ENCODE assay signal across 35 cellular contexts in the genomic region with DNA sequence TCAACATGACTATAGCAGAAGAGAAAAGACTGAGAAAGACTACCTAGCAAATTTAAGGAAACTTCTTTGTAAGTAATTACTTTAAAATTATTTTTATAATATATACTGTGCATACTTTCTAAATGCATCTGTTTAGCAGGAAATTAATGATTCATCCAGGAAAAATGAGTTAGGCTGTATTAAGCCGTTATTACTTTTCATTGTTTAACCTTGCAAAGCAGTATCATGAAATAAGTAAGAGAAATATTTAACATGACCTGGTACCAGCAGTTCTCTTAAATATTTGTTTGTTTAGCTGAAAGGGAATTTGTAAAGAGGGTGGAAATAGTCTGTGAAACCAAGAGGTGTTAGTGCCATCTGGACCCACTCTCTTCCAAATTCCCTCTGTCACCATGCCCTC.
A peak's percentile ranks its signal among the peaks of the same experiment; 100 is the strongest.
DNase-seq lines count a peak whose midpoint lies in the region; ATAC-seq, FAIRE-seq and TF ChIP-seq lines count a peak whose summit lies in the region.
"Had no signal": no experiment of that assay in that cellular context is flagged by ENCODE, and none has a peak within 500 bp of the region (broad histone marks: within the 10 kb centered on the region; RNA-seq: fewer than 3 reads in every experiment).

No MANE protein-coding gene starts in this region.

- no peak overlapping the region for H3K9ac ChIP-seq in GM23248
- H3K9ac ChIP-seq in SK-N-SH: no peak overlapping the region
- H3K9ac ChIP-seq in endothelial cell of umbilical vein (replicated peaks; ENCODE audit: extremely low read depth, insufficient read depth, low read length): peak overlapping the region; percentile 14

- peaks cover 3% of the 10 kb centered on the region for H3K9me3 Mint-ChIP-seq in activated CD4-positive, alpha-beta T cell treated with anti-CD3 and anti-CD28 coated beads for 36 hours (ENCODE audit: low read depth)
- H3K9me3 Mint-ChIP-seq: activated CD4-positive, alpha-beta memory T cell treated with anti-CD3 and anti-CD28 coated beads, Interleukin-2, amount 10 ng/mL, durations not matched to agents 7 days and 5 days; activated T-helper 1 cell treated with anti-CD3 and anti-CD28 coated beads, Interleukin-12 subunit alpha, Interleukin-12 subunit beta, Interleukin-2, Interleukin-4 antibody, amounts not matched to agents 30 ng/mL and 10 ng/mL and 1 ng/mL, durations not matched to agents 14 hours and 24 hours and 36 hours had no signal

- CTCF ChIA-PET in SK-N-SH (lab: Yijun Ruan, JAX) (no interaction called here), endothelial cell of umbilical vein (lab: Charles Lee) (interaction anchor here (1.0 to 1.9 kb wide), 6 partner anchors 10 to 179 kb away, joined by 4 to 6 read pairs (median 5); no protein-coding TSS in a partner anchor)
- CTCF ChIA-PET in activated CD4-positive, alpha-beta T cell treated with anti-CD3 and anti-CD28 coated beads for 36 hours (lab: Charles Lee): interaction anchor here (0.7 kb wide), 2 partner anchors 9 to 178 kb away, joined by 3 read pairs; no protein-coding TSS in a partner anchor

- H3K4me1 ChIP-seq in GM23248 (ENCODE audit: insufficient read depth) (peaks cover 20% of the 10 kb centered on the region), SK-N-SH (ENCODE audit: control insufficient read depth in 1 of 2, insufficient read depth in 2 of 2, low read depth in 1 of 2, low read length in 1 of 2) (peaks cover 12 to 13% of the 10 kb centered on the region in 2 experiments; a peak in 3 of 4 replicates), endothelial cell of umbilical vein (ENCODE audit: control insufficient read depth, extremely low read depth, insufficient read depth, low read length) (peaks cover 64% of the 10 kb centered on the region), neutrophil (ENCODE audit: control insufficient read depth in 1 of 2, insufficient read depth in 1 of 2, low read depth in 1 of 2, low read length in 1 of 2) (peaks cover 46 to 51% of the 10 kb centered on the region in 2 experiments)
- H3K4me1 ChIP-seq: colonic mucosa had no signal

- H3K4me1 Mint-ChIP-seq in activated CD4-positive, alpha-beta T cell treated with anti-CD3 and anti-CD28 coated beads for 36 hours: peaks cover 28% of the 10 kb centered on the region

- TF ChIP-seq EP300 in SK-N-SH (IDR thresholded peaks at IDR 0.05; ENCODE audit: borderline replicate concordance in 1 of 2, low read depth in 1 of 2, low read length in 1 of 2): no peak

- no peak for TF ChIP-seq POLR2A in endothelial cell of umbilical vein (IDR thresholded peaks at IDR 0.05; ENCODE audit: low read depth, low read length)

- H3K36me3 Mint-ChIP-seq in activated CD4-positive, alpha-beta T cell treated with anti-CD3 and anti-CD28 coated beads for 36 hours (ENCODE audit: low read depth): peaks cover 8% of the 10 kb centered on the region

- no TSS peak for BruUV-seq in endothelial cell of umbilical vein (replicated peaks; lab: Mats Ljungman, UMichigan)

- H2AFZ ChIP-seq in GM23248: no peak overlapping the region
- no peak overlapping the region for H2AFZ ChIP-seq in SK-N-SH (ENCODE audit: low read depth)
- H2AFZ ChIP-seq in endothelial cell of umbilical vein (ENCODE audit: low read depth, low read length): no peak overlapping the region
- H2AFZ ChIP-seq: GM23338 had no signal

- H3K27me3 ChIP-seq in GM23248 (replicated peaks; ENCODE audit: insufficient read depth) (no peaks in the 10 kb centered on the region), SK-N-SH (ENCODE audit: insufficient read depth) (no peaks in the 10 kb centered on the region), endothelial cell of umbilical vein (ENCODE audit: control insufficient read depth in 2 of 2, insufficient read depth in 2 of 2, low read length in 2 of 2) (no peaks in the 10 kb centered on the region), neutrophil (no peaks in the 10 kb centered on the region)
- H3K27me3 ChIP-seq: brain microvascular endothelial cell, colonic mucosa, heart left ventricle, ovary, suprapubic skin had no signal

- no peak for ATAC-seq in activated CD4-positive, alpha-beta T cell treated with anti-CD3 and anti-CD28 coated beads for 36 hours
- ATAC-seq: GM23338, heart left ventricle, Panc1 had no signal

- peaks cover 2% of the 10 kb centered on the region; the same call in 1 of the 2 replicates for H4K20me1 ChIP-seq in GM23248 (ENCODE audit: insufficient read depth)
- no peaks in the 10 kb centered on the region; the same call in 1 of the 2 replicates for H4K20me1 ChIP-seq in SK-N-SH (ENCODE audit: insufficient read depth)
- H4K20me1 ChIP-seq in endothelial cell of umbilical vein (replicated peaks; ENCODE audit: control insufficient read depth, extremely low read depth, insufficient read depth, low read length): no peaks in the 10 kb centered on the region

- no peaks in the 10 kb centered on the region for H3K9me3 ChIP-seq in GM23248 (ENCODE audit: low read depth)
- no peaks in the 10 kb centered on the region for H3K9me3 ChIP-seq in SK-N-SH
- no peaks in the 10 kb centered on the region for H3K9me3 ChIP-seq in endothelial cell of umbilical vein (replicated peaks; ENCODE audit: control insufficient read depth, insufficient read depth, low read length)
- no peaks in the 10 kb centered on the region for H3K9me3 ChIP-seq in neutrophil
- H3K9me3 ChIP-seq: colonic mucosa, heart left ventricle, ovary, suprapubic skin had no signal

- FAIRE-seq in endothelial cell of umbilical vein (lab: Jason Lieb, UNC) (peak; percentile 8), D721Med (lab: Jason Lieb, UNC) (no peak)

- H3K4me2 ChIP-seq in GM23248 (ENCODE audit: unreplicated experiment) (peak overlapping the region; percentile 49), SK-N-SH (peak overlapping the region; percentile 42; the same call in 1 of the 2 replicates), endothelial cell of umbilical vein (ENCODE audit: insufficient read depth, low read length) (peak overlapping the region; percentile 49)
- H3K4me2 ChIP-seq: GM23338 had no signal

- peak; percentile 46 for DNase-seq in GM23248
- DNase-seq in SK-N-SH: no peak
- DNase-seq in endothelial cell of umbilical vein (ENCODE audit: low read depth, low spot score): peak; percentile 64
- no peak for DNase-seq in stimulated activated CD4-positive, alpha-beta T cell treated with anti-CD3 and anti-CD28 coated beads, Interleukin-4, amount 100 ng/mL, for 24 hours
- no peak for DNase-seq in D721Med (ENCODE audit: insufficient read length, low spot score)
- no peak for DNase-seq in activated CD4-positive, alpha-beta T cell treated with anti-CD3 and anti-CD28 coated beads for 36 hours
- no peak for DNase-seq in NCI-H2029 (lab: John Stamatoyannopoulos, UW)
- DNase-seq: activated CD4-positive, alpha-beta memory T cell treated with anti-CD3 and anti-CD28 coated beads, Interleukin-2, amount 10 ng/mL, durations not matched to agents 7 days and 5 days; activated CD4-positive, alpha-beta T cell treated with anti-CD3 and anti-CD28 coated beads for 1 hour; activated CD8-positive, alpha-beta memory T cell treated with anti-CD3 and anti-CD28 coated beads, Interleukin-2, amount 50 U/mL, for 48 hours; activated naive CD4-positive, alpha-beta T cell treated with Interleukin-2 at 50 U/mL for 16 hours; amniotic stem cell; brain microvascular endothelial cell; Calu3; CD4-positive, CD25-positive, alpha-beta regulatory T cell; colonic mucosa; DMS79 treated with DMSO at 0.1 percent for 48 hours; effector memory CD4-positive, alpha-beta T cell; heart left ventricle; KBM-7; MM.1S; NCI-H2081; NCI-H226; NCI-H69; nephron progenitor cell; ovary; SHP77; stimulated activated naive CD4-positive, alpha-beta T cell had no signal

- H3K36me3 ChIP-seq in GM23248 (ENCODE audit: low read depth) (no peaks in the 10 kb centered on the region), SK-N-SH (replicated peaks in 1 of 2; ENCODE audit: control insufficient read depth in 1 of 2, insufficient read depth in 2 of 2, low read length in 1 of 2) (peaks cover 0 to 5% of the 10 kb centered on the region in 2 experiments), endothelial cell of umbilical vein (ENCODE audit: control insufficient read depth in 2 of 2, extremely low read depth in 1 of 2, insufficient read depth in 2 of 2, low read length in 2 of 2) (no peaks in the 10 kb centered on the region), neutrophil (peaks cover 12% of the 10 kb centered on the region)
- H3K36me3 ChIP-seq: brain microvascular endothelial cell, colonic mucosa, ovary, suprapubic skin had no signal

- H3K79me2 ChIP-seq in GM23248 (ENCODE audit: insufficient read depth): peaks cover 58% of the 10 kb centered on the region
- peaks cover 63% of the 10 kb centered on the region for H3K79me2 ChIP-seq in SK-N-SH (ENCODE audit: insufficient read depth)
- peaks cover 22% of the 10 kb centered on the region for H3K79me2 ChIP-seq in endothelial cell of umbilical vein (ENCODE audit: control insufficient read depth, insufficient read depth, low read length)

- H3K9me2 ChIP-seq in GM23248 (ENCODE audit: insufficient read depth) (no peaks in the 10 kb centered on the region), SK-N-SH (no peaks in the 10 kb centered on the region)

- intact Hi-C loops in endothelial cell of umbilical vein (cut with micrococcal nuclease): loop anchor here (1.0 kb wide), 1 partner anchor 9 kb away; no protein-coding TSS in a partner anchor
- intact Hi-C loops in activated CD4-positive, alpha-beta T cell treated with anti-CD3 and anti-CD28 coated beads for 36 hours (cut with DNase I, micrococcal nuclease): no loop called here

- no peak overlapping the region for H3K4me3 Mint-ChIP-seq in activated CD4-positive, alpha-beta T cell treated with anti-CD3 and anti-CD28 coated beads for 36 hours
- H3K4me3 Mint-ChIP-seq: activated CD4-positive, alpha-beta memory T cell treated with anti-CD3 and anti-CD28 coated beads, Interleukin-2, amount 10 ng/mL, durations not matched to agents 7 days and 5 days; activated T-helper 1 cell treated with anti-CD3 and anti-CD28 coated beads, Interleukin-12 subunit alpha, Interleukin-12 subunit beta, Interleukin-2, Interleukin-4 antibody, amounts not matched to agents 30 ng/mL and 10 ng/mL and 1 ng/mL, durations not matched to agents 14 hours and 24 hours and 36 hours; GM23338; nephron progenitor cell; T-helper 2 cell treated with Interferon-gamma antibody and Interleukin-4, amounts not matched to agents 5 μg/mL and 100 μg/mL, for 36 hours had no signal

- dilution Hi-C loops in endothelial cell of umbilical vein (cut with MboI; ENCODE audit: extremely low pct_ligation_motif_present, low sequenced_read_pairs): no loop called here

- TF ChIP-seq CTCF in SK-N-SH (IDR thresholded peaks at IDR 0.05) (no peak), endothelial cell of umbilical vein (IDR thresholded peaks at IDR 0.05; ENCODE audit: extremely low read depth in 1 of 2, insufficient read depth in 1 of 2, low read depth in 1 of 2, low read length in 2 of 2) (no peak), neutrophil (IDR thresholded peaks at IDR 0.05) (no peak), D721Med (IDR thresholded peaks at IDR 0.05; ENCODE audit: insufficient read depth, missing control alignments) (no peak)

- H3K27ac ChIP-seq in GM23248 (peak overlapping the region; percentile 1; the same call in 1 of the 2 replicates), SK-N-SH (ENCODE audit: low read depth in 2 of 2, low read length in 1 of 2) (peak overlapping the region; percentile 47 to 49; a peak in 3 of 4 replicates), endothelial cell of umbilical vein (ENCODE audit: insufficient read depth, low read depth, low read length) (peak overlapping the region; percentile 49), neutrophil (peak overlapping the region; percentile 43)
- H3K27ac ChIP-seq: brain microvascular endothelial cell, colonic mucosa, heart left ventricle, ovary, suprapubic skin had no signal

- no peak for TF ChIP-seq RAD21 in SK-N-SH (IDR thresholded peaks at IDR 0.05; ENCODE audit: low read length)

- no peaks in the 10 kb centered on the region for H3K27me3 Mint-ChIP-seq in activated CD4-positive, alpha-beta T cell treated with anti-CD3 and anti-CD28 coated beads for 36 hours
- H3K27me3 Mint-ChIP-seq: activated CD4-positive, alpha-beta memory T cell treated with anti-CD3 and anti-CD28 coated beads, Interleukin-2, amount 10 ng/mL, durations not matched to agents 7 days and 5 days; CD4-positive, CD25-positive, alpha-beta regulatory T cell had no signal

- H3K9me1 ChIP-seq in endothelial cell of umbilical vein (replicated peaks; ENCODE audit: control insufficient read depth, extremely low read depth, insufficient read depth, low read length): no peaks in the 10 kb centered on the region

- POLR2A ChIA-PET in SK-N-SH (lab: Yijun Ruan, JAX) (no interaction called here), endothelial cell of umbilical vein (lab: Charles Lee) (no interaction called here)
- POLR2A ChIA-PET in activated CD4-positive, alpha-beta T cell treated with anti-CD3 and anti-CD28 coated beads for 36 hours (lab: Charles Lee): no interaction called here

- in situ Hi-C loops in GM23248 (cut with MboI): no loop called here

- no peak overlapping the region for H3K27ac Mint-ChIP-seq in activated CD4-positive, alpha-beta T cell treated with anti-CD3 and anti-CD28 coated beads for 36 hours
- H3K27ac Mint-ChIP-seq: activated CD4-positive, alpha-beta memory T cell treated with anti-CD3 and anti-CD28 coated beads, Interleukin-2, amount 10 ng/mL, durations not matched to agents 7 days and 5 days; activated T-helper 1 cell treated with anti-CD3 and anti-CD28 coated beads, Interleukin-12 subunit alpha, Interleukin-12 subunit beta, Interleukin-2, Interleukin-4 antibody, amounts not matched to agents 30 ng/mL and 10 ng/mL and 1 ng/mL, durations not matched to agents 14 hours and 24 hours and 36 hours; CD4-positive, CD25-positive, alpha-beta regulatory T cell; T-helper 2 cell treated with Interferon-gamma antibody and Interleukin-4, amounts not matched to agents 5 μg/mL and 100 μg/mL, for 36 hours had no signal

- WGBS in GM23248 (ENCODE audit: low coverage in 1 of 2, low lambda C conversion rate in 2 of 2, missing lambda C conversion rate in 2 of 2), 2 experiments: 2 to 4% methylated on average over 1 of the region's 1 CpG
- 7% methylated on average over 1 of the region's 1 CpG for WGBS in SK-N-SH (ENCODE audit: low lambda C conversion rate)

- H3K4me3 ChIP-seq in GM23248: no peak overlapping the region
- H3K4me3 ChIP-seq in SK-N-SH (ENCODE audit: low read depth in 2 of 2, low read length in 1 of 2): peak overlapping the region in 1 of 2 experiments; percentile 14; a peak in 1 of 4 replicates
- peak overlapping the region in 1 of 3 experiments; percentile 3 for H3K4me3 ChIP-seq in endothelial cell of umbilical vein (replicated peaks in 1 of 3; ENCODE audit: insufficient read depth in 1 of 3, low read depth in 1 of 3, low read length in 3 of 3)
- no peak overlapping the region for H3K4me3 ChIP-seq in neutrophil (ENCODE audit: low read depth in 1 of 2, low read length in 1 of 2)
- H3K4me3 ChIP-seq: colonic mucosa, GM23338, heart left ventricle, lung, ovary, suprapubic skin had no signal

- H3F3A ChIP-seq in GM23248 (ENCODE audit: insufficient read depth): peaks cover 11% of the 10 kb centered on the region
- H3F3A ChIP-seq in SK-N-SH (replicated peaks; ENCODE audit: insufficient read depth): peaks cover 19% of the 10 kb centered on the region

Comparison
In these comparisons a context has a peak if more than half of its experiments do, and no peak if none do; other contexts are left out.
1. DNase-seq: peak in GM23248 (single experiment) and endothelial cell of umbilical vein (single experiment); none in SK-N-SH (single experiment), stimulated activated CD4-positive, alpha-beta T cell treated with anti-CD3 and anti-CD28 coated beads, Interleukin-4, amount 100 ng/mL, for 24 hours (single experiment), D721Med (single experiment), activated CD4-positive, alpha-beta T cell treated with anti-CD3 and anti-CD28 coated beads for 36 hours (single experiment) and NCI-H2029 (single experiment).
2. Peak in every context shown above with its lines, with median percentiles within 50 percentile points of each other: H3K27ac ChIP-seq and H3K4me2 ChIP-seq.